Comparison of ENCODE assay signal across 24 cellular contexts in the genomic region with DNA sequence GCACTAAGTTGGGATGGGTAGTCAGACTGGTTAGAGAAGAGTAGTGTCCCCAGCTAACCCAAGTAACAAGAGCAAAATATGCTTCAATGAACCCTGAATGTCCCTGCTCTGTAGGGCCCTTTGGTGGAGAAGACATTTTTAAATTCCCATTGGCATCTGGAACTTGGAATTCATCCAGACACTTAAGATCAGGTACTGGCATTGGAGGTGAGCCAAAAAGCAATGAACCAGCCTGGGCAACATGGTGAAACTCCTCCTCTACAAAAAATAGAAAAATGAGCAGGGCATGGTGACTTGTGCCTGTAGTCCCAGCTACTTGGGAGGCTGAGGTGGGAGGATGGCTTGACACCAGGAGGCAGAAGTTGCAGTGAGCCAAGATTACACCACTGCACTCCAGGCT.
"Had no signal": no experiment of that assay in that cellular context is flagged by ENCODE, and none has a peak within 500 bp of the region (broad histone marks: within the 10 kb centered on the region; RNA-seq: fewer than 3 reads in every experiment).

No MANE protein-coding gene starts in this region.

- H3K27ac Mint-ChIP-seq: endodermal cell; immature natural killer cell; naive B cell; nephron progenitor cell; stimulated activated naive B cell treated with anti-CD40 and anti-IgM and Interleukin-4, amounts not matched to agents 10 μg/mL and 1 μg/mL and 100 μg/mL, for 72 hours; stimulated activated naive CD8-positive, alpha-beta T cell treated with anti-CD3 and anti-CD28 coated beads, Interleukin-15, amount 100 ng/mL, for 72 hours had no signal

- H3K4me3 Mint-ChIP-seq: endodermal cell; immature natural killer cell; naive B cell; nephron progenitor cell; stimulated activated naive B cell treated with anti-CD40 and anti-IgM and Interleukin-4, amounts not matched to agents 10 μg/mL and 1 μg/mL and 100 μg/mL, for 72 hours; stimulated activated naive CD8-positive, alpha-beta T cell treated with anti-CD3 and anti-CD28 coated beads, Interleukin-15, amount 100 ng/mL, for 72 hours had no signal

- H3K9ac ChIP-seq: parathyroid adenoma had no signal

- H3K36me3 ChIP-seq: left ventricle myocardium inferior, prostate gland, spleen, transverse colon had no signal

- ATAC-seq: foreskin keratinocyte; left cardiac atrium; sciatic nerve; stimulated activated naive B cell treated with anti-CD40 and anti-IgM and Interleukin-4, amounts not matched to agents 10 μg/mL and 1 μg/mL and 100 μg/mL, for 72 hours; stimulated activated naive CD8-positive, alpha-beta T cell treated with anti-CD3 and anti-CD28 coated beads, Interleukin-15, amount 100 ng/mL, for 72 hours had no signal

- H3K9me3 ChIP-seq: prostate gland, testis, transverse colon had no signal

- H3K9me3 Mint-ChIP-seq: endodermal cell; stimulated activated naive CD8-positive, alpha-beta T cell treated with anti-CD3 and anti-CD28 coated beads, Interleukin-15, amount 100 ng/mL, for 72 hours had no signal

- H3K36me3 Mint-ChIP-seq: immature natural killer cell; stimulated activated naive B cell treated with anti-CD40 and anti-IgM and Interleukin-4, amounts not matched to agents 10 μg/mL and 1 μg/mL and 100 μg/mL, for 72 hours had no signal

- H2AFZ ChIP-seq: parathyroid adenoma had no signal

- DNase-seq: effector CD4-positive, alpha-beta T cell; endodermal cell; erythroblast; foreskin keratinocyte; immature natural killer cell; left cardiac atrium; left ventricle myocardium inferior; mesendoderm; naive B cell; nephron progenitor cell; retina; spleen; stimulated activated CD4-positive, alpha-beta T cell treated with anti-CD3 and anti-CD28 coated beads, Interleukin-15, amount 100 ng/mL, for 24 hours; stimulated activated CD4-positive, alpha-beta T cell treated with anti-CD3 and anti-CD28 coated beads, Interleukin-1b, Interleukin-23, amount 100 ng/mL, for 48 hours; stimulated activated CD4-positive, alpha-beta T cell treated with anti-CD3 and anti-CD28 coated beads, Interleukin-4, amount 100 ng/mL, for 24 hours; stimulated activated naive B cell treated with anti-CD40 and anti-IgM and Interleukin-4, amounts not matched to agents 10 μg/mL and 1 μg/mL and 100 μg/mL, for 72 hours; stimulated activated naive CD8-positive, alpha-beta T cell treated with anti-CD3 and anti-CD28 coated beads, Interleukin-15, amount 100 ng/mL, for 72 hours; testis; transverse colon had no signal

- H3K27me3 ChIP-seq: testis had no signal

- H3K27ac ChIP-seq: coronary artery, foreskin keratinocyte, left ventricle myocardium inferior, parathyroid adenoma, prostate gland, spleen, testis, transverse colon had no signal

- H3K4me3 ChIP-seq: coronary artery, left ventricle myocardium inferior, lung, prostate gland, spleen, testis, transverse colon had no signal

- H3K79me2 ChIP-seq: parathyroid adenoma had no signal

- H3K4me1 Mint-ChIP-seq: endodermal cell; immature natural killer cell; nephron progenitor cell; stimulated activated naive B cell treated with anti-CD40 and anti-IgM and Interleukin-4, amounts not matched to agents 10 μg/mL and 1 μg/mL and 100 μg/mL, for 72 hours; stimulated activated naive CD8-positive, alpha-beta T cell treated with anti-CD3 and anti-CD28 coated beads, Interleukin-15, amount 100 ng/mL, for 72 hours had no signal

- H3K4me1 ChIP-seq: foreskin keratinocyte, left ventricle myocardium inferior, parathyroid adenoma, prostate gland, spleen, testis, transverse colon had no signal
